In the genomic region with DNA sequence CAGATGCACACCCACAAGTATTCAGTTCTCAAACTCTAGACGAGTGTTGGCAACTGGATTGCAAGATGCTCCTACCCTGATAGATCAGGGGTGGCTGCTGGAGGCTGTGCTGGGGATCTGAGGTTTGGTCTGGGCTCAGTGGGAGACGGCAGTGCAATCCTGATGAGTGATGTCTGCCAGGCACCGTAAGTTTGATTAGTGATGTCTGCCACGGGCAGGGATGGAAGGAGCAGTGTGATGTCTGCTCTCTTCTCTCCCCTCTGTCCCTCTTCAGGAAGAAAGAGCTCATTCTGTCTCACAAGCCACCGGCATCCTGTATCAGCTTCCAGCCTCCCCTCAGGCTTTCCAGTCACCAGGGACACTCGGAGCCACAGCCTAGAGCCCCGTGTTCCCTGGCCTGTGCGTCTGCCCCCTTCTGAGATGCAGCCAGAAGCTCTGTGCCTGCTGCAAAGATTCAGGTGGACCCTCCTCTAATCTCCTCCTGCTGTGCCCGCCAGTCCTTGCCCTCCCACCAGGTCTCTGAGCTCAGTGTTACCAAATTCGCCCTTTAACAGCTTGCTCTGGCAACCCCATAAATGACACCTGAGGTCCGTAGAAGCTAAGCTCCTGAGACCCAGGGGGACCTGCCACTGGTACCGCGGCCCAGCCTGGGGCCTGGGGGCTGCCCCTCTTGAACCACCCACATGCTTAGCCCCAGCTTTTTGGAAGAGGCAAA, we compare ENCODE assay signal across 2 cellular contexts.
TF ChIP-seq lines count a peak whose summit lies in the region.

No MANE protein-coding gene starts in this region.

TF ChIP-seq in HEK293, 187 proteins besides CTCF, POLR2A, EP300 and RAD21:
- TF ChIP-seq ZNF23 (tag by site-specific recombination; IDR thresholded peaks at IDR 0.05; ENCODE audit: borderline replicate concordance) (peak; percentile 91), ZBTB17 (tag by site-specific recombination; IDR thresholded peaks at IDR 0.05) (peak; percentile 73), ZIC2 (tag by site-specific recombination; IDR thresholded peaks at IDR 0.05) (peak; percentile 70), BCL11A (tag by site-specific recombination; IDR thresholded peaks at IDR 0.05; ENCODE audit: low read depth) (no peak)

TF ChIP-seq in SK-N-SH, 30 proteins besides CTCF, POLR2A, EP300 and RAD21:
- no peak for TF ChIP-seq FOXJ3 (CRISPR knock-in tag; IDR thresholded peaks at IDR 0.05)
- TF ChIP-seq RFX5 (IDR thresholded peaks at IDR 0.05; ENCODE audit: low read length) = no peak
- TF ChIP-seq, protein P1, sequence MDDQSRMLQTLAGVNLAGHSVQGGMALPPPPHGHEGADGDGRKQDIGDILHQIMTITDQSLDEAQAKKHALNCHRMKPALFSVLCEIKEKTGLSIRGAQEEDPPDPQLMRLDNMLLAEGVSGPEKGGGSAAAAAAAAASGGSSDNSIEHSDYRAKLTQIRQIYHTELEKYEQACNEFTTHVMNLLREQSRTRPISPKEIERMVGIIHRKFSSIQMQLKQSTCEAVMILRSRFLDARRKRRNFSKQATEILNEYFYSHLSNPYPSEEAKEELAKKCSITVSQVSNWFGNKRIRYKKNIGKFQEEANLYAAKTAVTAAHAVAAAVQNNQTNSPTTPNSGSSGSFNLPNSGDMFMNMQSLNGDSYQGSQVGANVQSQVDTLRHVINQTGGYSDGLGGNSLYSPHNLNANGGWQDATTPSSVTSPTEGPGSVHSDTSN (IDR thresholded peaks at IDR 0.05) = no peak
- TF ChIP-seq GABPA (IDR thresholded peaks at IDR 0.05; ENCODE audit: low read depth) = no peak
